ENCODE assay signal across 8 cellular contexts in the genomic region with DNA sequence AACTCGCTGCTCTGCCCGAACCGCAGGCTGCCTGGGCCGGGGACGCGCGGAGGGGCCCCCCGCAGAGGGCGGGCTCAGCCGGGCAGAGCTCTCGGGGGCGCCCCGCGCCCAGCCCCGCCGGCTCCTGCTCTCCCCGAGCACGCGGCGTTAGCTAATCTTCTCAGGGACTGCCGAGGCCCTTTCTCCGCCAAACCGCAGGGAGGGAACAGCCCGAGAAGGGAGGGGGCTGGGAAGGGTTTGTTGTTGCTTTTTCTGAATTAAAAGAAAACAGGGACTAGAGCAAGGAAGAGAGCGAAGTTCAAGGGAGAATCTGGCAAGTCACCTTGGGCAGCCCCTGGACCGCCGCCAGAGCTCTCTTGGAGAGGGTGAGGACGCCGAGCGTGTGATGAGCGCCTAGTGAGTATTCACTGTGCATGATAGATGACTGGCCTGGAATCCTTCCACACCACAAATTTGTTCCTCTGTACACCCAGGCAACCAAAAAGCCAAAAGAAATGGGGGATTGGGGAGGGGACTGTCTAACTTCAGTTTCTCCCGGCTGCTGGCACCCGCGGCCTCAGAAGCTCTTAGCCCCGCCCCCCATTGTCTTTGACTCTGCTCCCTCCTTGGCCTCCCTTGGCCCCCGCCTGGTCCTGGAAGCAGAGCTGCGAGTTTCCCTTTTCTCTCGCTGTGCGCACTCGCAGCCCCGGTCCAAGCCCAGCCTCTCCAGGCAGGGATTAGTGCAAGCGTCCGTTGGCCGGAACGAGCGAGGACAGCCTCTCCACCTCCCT. TPM values are rescaled to one million over a fixed set of nuclear protein-coding genes. Genes with fewer than 3 reads are reported as not detected.
DNase-seq lines count a peak whose midpoint lies in the region; ATAC-seq, FAIRE-seq and TF ChIP-seq lines count a peak whose summit lies in the region.

No MANE protein-coding gene starts in this region.

- peaks cover 11% of the 10 kb centered on the region for H3K4me1 ChIP-seq in effector memory CD4-positive, alpha-beta T cell (ENCODE audit: control insufficient read depth, insufficient read depth, low read length, poor library complexity, severe bottlenecking)
- H3K4me1 ChIP-seq in OCI-LY7 (ENCODE audit: insufficient read depth, low read length, poor library complexity, severe bottlenecking) = no peaks in the 10 kb centered on the region

- H3K36me3 ChIP-seq in effector memory CD4-positive, alpha-beta T cell (ENCODE audit: control insufficient read depth, insufficient read depth, low read length) = no peaks in the 10 kb centered on the region
- H3K36me3 ChIP-seq in OCI-LY7 (ENCODE audit: insufficient read depth, low read length) = no peaks in the 10 kb centered on the region

- no peak for TF ChIP-seq CTCF in activated B cell treated with CpG ODN at 0.5 μM for 24 hours (IDR thresholded peaks at IDR 0.05)
- TF ChIP-seq CTCF in lower leg skin (IDR thresholded peaks at IDR 0.05) = no peak
- TF ChIP-seq CTCF in OCI-LY7 (conservative IDR thresholded peaks at IDR 0.05; ENCODE audit: low read length) = no peak

- POLR2A ChIA-PET in activated B cell treated with CpG ODN at 0.5 μM for 24 hours (lab: Charles Lee) (no interaction called here), OCI-LY7 (lab: Charles Lee) (no interaction called here)

- H3K27ac Mint-ChIP-seq in activated B cell treated with CpG ODN at 0.5 μM for 24 hours = no peak overlapping the region

- H3K9me3 Mint-ChIP-seq in activated B cell treated with CpG ODN at 0.5 μM for 24 hours = no peaks in the 10 kb centered on the region

- H3K4me3 ChIP-seq in effector memory CD4-positive, alpha-beta T cell (ENCODE audit: insufficient read depth, low read depth, low read length, poor library complexity, severe bottlenecking) = peak overlapping the region; percentile 41
- no peak overlapping the region for H3K4me3 ChIP-seq in lower leg skin (ENCODE audit: low read depth, poor library complexity, severe bottlenecking)
- H3K4me3 ChIP-seq in OCI-LY7 (ENCODE audit: low read depth, low read length, poor library complexity, severe bottlenecking) = no peak overlapping the region

- intact Hi-C loops in activated B cell treated with CpG ODN at 0.5 μM for 24 hours (cut with micrococcal nuclease) (no loop called here), lower leg skin (cut with DNase I; ENCODE audit: low total_unique reads) (loop anchor here (10.0 kb wide), 1 partner anchor 121 kb away; no protein-coding TSS in a partner anchor), OCI-LY7 (cut with micrococcal nuclease; ENCODE audit: unreplicated experiment) (no loop called here)

- no peak for DNase-seq in GM12892 (ENCODE audit: insufficient read length)
- peak; percentile 25 for DNase-seq in HT-29 (ENCODE audit: low spot score)
- no peak for DNase-seq in activated B cell treated with CpG ODN at 0.5 μM for 24 hours
- DNase-seq in effector memory CD4-positive, alpha-beta T cell = peak in 1 of 3 donors; percentile 5
- peak; percentile 85 to 97 for DNase-seq in lower leg skin (ENCODE audit: low spot score in 2 of 2)
- DNase-seq in stimulated activated CD8-positive, alpha-beta memory T cell treated with anti-CD3 and anti-CD28 coated beads, Interleukin-4, amount 100 ng/mL, for 48 hours = peak; percentile 51
- no peak for DNase-seq in OCI-LY7 (ENCODE audit: low spot score)
- DNase-seq in NCI-H524 treated with DMSO at 0.1 percent for 48 hours (lab: John Stamatoyannopoulos, UW) = no peak

- 1% methylated on average over 31 to 36 of the region's 46 CpGs for WGBS in lower leg skin, 2 donors

- CTCF ChIA-PET in activated B cell treated with CpG ODN at 0.5 μM for 24 hours (lab: Charles Lee) = interaction anchor here (1.2 to 2.4 kb wide), 3 partner anchors 9 to 216 kb away, joined by 3 to 9 read pairs (median 6); no protein-coding TSS in a partner anchor
- CTCF ChIA-PET in OCI-LY7 (lab: Charles Lee; ENCODE audit: unreplicated experiment) = interaction anchor here (0.5 kb wide), 1 partner anchor 12 kb away, joined by 3 read pairs; no protein-coding TSS in a partner anchor

- H3K9me2 ChIP-seq in OCI-LY7 (ENCODE audit: insufficient read depth, low read length) = no peaks in the 10 kb centered on the region

- H3K36me3 Mint-ChIP-seq in activated B cell treated with CpG ODN at 0.5 μM for 24 hours (ENCODE audit: low read depth) = no peaks in the 10 kb centered on the region

- ATAC-seq in activated B cell treated with CpG ODN at 0.5 μM for 24 hours (ENCODE audit: low read depth) = no peak

- peak; percentile 17 for FAIRE-seq in GM12892 (lab: Jason Lieb, UNC)

- H2AFZ ChIP-seq in OCI-LY7 (ENCODE audit: low read length) = no peak overlapping the region

- no peak overlapping the region for H3K27ac ChIP-seq in effector memory CD4-positive, alpha-beta T cell (ENCODE audit: insufficient read depth, low read length, poor library complexity, severe bottlenecking)
- H3K27ac ChIP-seq in OCI-LY7 (ENCODE audit: low read depth, low read length, poor library complexity, severe bottlenecking) = no peak overlapping the region

- H3K27me3 Mint-ChIP-seq in activated B cell treated with CpG ODN at 0.5 μM for 24 hours = peaks cover 71% of the 10 kb centered on the region

- H3K4me1 Mint-ChIP-seq in activated B cell treated with CpG ODN at 0.5 μM for 24 hours = peaks cover 20% of the 10 kb centered on the region

- no peaks in the 10 kb centered on the region for H4K20me1 ChIP-seq in OCI-LY7 (ENCODE audit: insufficient read depth, low read length)

- TF ChIP-seq POLR2A in GM12892 (IDR thresholded peaks at IDR 0.05; ENCODE audit: low read depth, low read length) = no peak
- TF ChIP-seq POLR2A in lower leg skin (IDR thresholded peaks at IDR 0.05) = no peak

- no peaks in the 10 kb centered on the region for H3K79me2 ChIP-seq in OCI-LY7 (ENCODE audit: insufficient read depth, low read depth, low read length)

- H3K27me3 ChIP-seq in effector memory CD4-positive, alpha-beta T cell (replicated peaks; ENCODE audit: control insufficient read depth, insufficient read depth, low read length, poor library complexity, severe bottlenecking) = peaks cover 18% of the 10 kb centered on the region

- no TSS peak for BruUV-seq in OCI-LY7 (replicated peaks; lab: Mats Ljungman, UMichigan)

- H3K4me3 Mint-ChIP-seq in activated B cell treated with CpG ODN at 0.5 μM for 24 hours = peak overlapping the region; percentile 45

- H3K4me2 ChIP-seq in OCI-LY7 (ENCODE audit: low read length) = no peak overlapping the region

- no peaks in the 10 kb centered on the region for H3K9me3 ChIP-seq in effector memory CD4-positive, alpha-beta T cell (ENCODE audit: control insufficient read depth, low read length)
- no peaks in the 10 kb centered on the region for H3K9me3 ChIP-seq in OCI-LY7 (ENCODE audit: low read length)

RNA-seq across cellular contexts. Expression of a gene that starts 19.7 kb away (rescaled TPM):
- not detected for polyA plus RNA-seq in GM12892 (2012; ENCODE audit: missing spikeins)
- total RNA-seq in HT-29 (2014; rRNA removed; shearing (Covaris generic)) = not detected in 2 replicates
- not detected in 2 replicates for total RNA-seq in activated B cell treated with CpG ODN at 0.5 μM for 24 hours
- total RNA-seq in lower leg skin = under 1 TPM in 1 of 4 donors, not detected in 3; 0.29 TPM
- total RNA-seq in OCI-LY7 (2014; rRNA removed; shearing (Covaris generic)) = not detected in 2 replicates
- not detected in 2 replicates for total RNA-seq in OCI-LY7 (2022)

Comparison
In these comparisons a context has a peak if more than half of its experiments do, and no peak if none do; other contexts are left out.
1. DNase-seq: peak in HT-29 (single experiment), lower leg skin (2 of 2) and stimulated activated CD8-positive, alpha-beta memory T cell treated with anti-CD3 and anti-CD28 coated beads, Interleukin-4, amount 100 ng/mL, for 48 hours (single experiment); none in GM12892 (single experiment), activated B cell treated with CpG ODN at 0.5 μM for 24 hours (single experiment), OCI-LY7 (single experiment) and NCI-H524 treated with DMSO at 0.1 percent for 48 hours (single experiment).